ENCODE assay signal across 26 cellular contexts in the genomic region with DNA sequence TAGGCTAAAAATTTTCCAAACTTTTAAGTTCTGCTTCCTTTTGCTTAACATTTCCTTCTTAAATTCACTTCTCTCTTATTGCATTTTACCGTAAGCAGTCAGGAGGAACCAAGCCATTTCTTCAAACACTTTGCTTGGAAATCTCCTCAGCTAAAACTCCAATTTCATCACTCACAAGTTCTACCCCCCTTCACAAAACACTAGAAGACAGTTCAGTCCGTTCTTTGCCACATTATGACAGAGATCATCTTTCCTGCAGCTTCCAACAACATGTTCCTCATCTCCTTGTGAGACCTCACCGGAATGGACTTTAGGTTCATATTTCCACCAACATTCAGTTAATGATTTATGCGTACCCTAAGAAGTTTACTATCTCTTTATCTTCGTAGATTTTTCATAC.
"Had no signal": no experiment of that assay in that cellular context is flagged by ENCODE, and none has a peak within 500 bp of the region (broad histone marks: within the 10 kb centered on the region; RNA-seq: fewer than 3 reads in every experiment).

No MANE protein-coding gene starts in this region.

- H3K9me3 ChIP-seq: lower lobe of right lung, pancreas, prostate gland, right lobe of liver, testis, thyroid gland, upper lobe of right lung had no signal

- H3K27ac ChIP-seq: hepatocyte, lower lobe of right lung, pancreas, prostate gland, right lobe of liver, testis, thyroid gland, upper lobe of right lung had no signal

- H3K4me1 ChIP-seq: lower lobe of right lung, pancreas, prostate gland, right lobe of liver, testis, thyroid gland, upper lobe of right lung had no signal

- H3K36me3 ChIP-seq: heart right ventricle, lower lobe of right lung, pancreas, prostate gland, right lobe of liver, thyroid gland, upper lobe of right lung had no signal

- H3K27me3 ChIP-seq: hepatocyte, pancreas, right lobe of liver, testis, thyroid gland, upper lobe of right lung had no signal

- ATAC-seq: lower lobe of right lung; naive thymus-derived CD8-positive, alpha-beta T cell; right lobe of liver; stimulated activated memory B cell treated with anti-CD40 and anti-IgM and Interleukin-4, amounts not matched to agents 10 μg/mL and 1 μg/mL and 100 μg/mL, for 72 hours; stimulated activated naive CD8-positive, alpha-beta T cell treated with anti-CD3 and anti-CD28 coated beads, Interleukin-15, amount 100 ng/mL, for 72 hours; upper lobe of right lung had no signal

- H3K4me3 ChIP-seq: heart right ventricle, hepatocyte, lower lobe of right lung, pancreas, prostate gland, right lobe of liver, smooth muscle cell, testis, thyroid gland, upper lobe of right lung had no signal

- DNase-seq: heart right ventricle; islet precursor cell; lower lobe of right lung; mammary epithelial cell; mesenchymal stem cell; naive thymus-derived CD8-positive, alpha-beta T cell; nucleus accumbens; pancreas; posterior cingulate gyrus; retina; right lobe of liver; stimulated activated CD4-positive, alpha-beta T cell treated with anti-CD3 and anti-CD28 coated beads, Interleukin-1b, Interleukin-23, amount 100 ng/mL, for 48 hours; stimulated activated CD4-positive, alpha-beta T cell treated with anti-CD3 and anti-CD28 coated beads, Interleukin-2, amount 100 ng/mL, for 48 hours; stimulated activated CD4-positive, alpha-beta T cell treated with anti-CD3 and anti-CD28 coated beads, Interleukin-4, amount 100 ng/mL, for 4 hours; stimulated activated CD8-positive, alpha-beta memory T cell treated with anti-CD3 and anti-CD28 coated beads, Interleukin-4, amount 100 ng/mL, for 48 hours; stimulated activated naive CD4-positive, alpha-beta T cell treated with Interleukin-2 at 50 U/mL for 16 hours; stimulated activated naive CD8-positive, alpha-beta T cell treated with anti-CD3 and anti-CD28 coated beads, Interleukin-15, amount 100 ng/mL, for 72 hours; substantia nigra; testis; thyroid gland; trophoblast cell; upper lobe of right lung had no signal
